1 cellular context compared by ENCODE assay signal in the genomic region with DNA sequence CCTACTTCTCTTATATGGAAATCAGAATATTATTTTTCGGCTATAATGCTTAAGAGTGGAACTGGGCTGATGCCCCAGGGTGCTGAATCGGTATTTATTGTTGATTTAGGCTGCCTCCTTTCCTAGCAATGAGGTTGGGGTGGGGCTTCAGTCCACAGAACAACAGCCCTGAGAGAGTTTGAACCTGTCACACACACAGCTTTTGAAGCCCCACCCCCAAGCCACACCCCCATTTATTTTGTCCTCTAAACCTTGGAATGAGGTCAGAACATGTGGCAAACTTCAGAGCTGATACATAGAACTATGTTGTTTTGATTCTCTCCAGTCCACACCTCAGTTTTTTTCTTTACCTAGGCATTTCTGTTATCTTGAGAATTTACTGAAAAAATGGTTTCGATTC.
TF ChIP-seq lines count a peak whose summit lies in the region.

No MANE protein-coding gene starts in this region.

TF ChIP-seq in K562, 482 proteins besides CTCF, POLR2A, EP300 and RAD21:
- TF ChIP-seq RNF2 (IDR thresholded peaks at IDR 0.05) (no peak), STAG1 (CRISPR knock-in tag; IDR thresholded peaks at IDR 0.05; ENCODE audit: borderline replicate concordance) (no peak), EWSR1 (IDR thresholded peaks at IDR 0.05; ENCODE audit: borderline replicate concordance, low read depth, partially characterized antibody) (no peak), NELFE (IDR thresholded peaks at IDR 0.05; ENCODE audit: insufficient read depth, insufficient read length) (no peak), JUN (IDR thresholded peaks at IDR 0.05; ENCODE audit: borderline replicate concordance, low read depth, low read length) (no peak), JUN (CRISPR knock-in tag; IDR thresholded peaks at IDR 0.05; ENCODE audit: borderline replicate concordance) (no peak), RBM14 (IDR thresholded peaks at IDR 0.05; ENCODE audit: borderline replicate concordance, insufficient read depth, low read depth, low read length) (no peak), SRF (CRISPR knock-in tag; IDR thresholded peaks at IDR 0.05) (no peak), TBL1XR1 (IDR thresholded peaks at IDR 0.05; ENCODE audit: low read length in 2 of 2) (no peak), HDGF (IDR thresholded peaks at IDR 0.05) (no peak), ZNF384 (IDR thresholded peaks at IDR 0.05; ENCODE audit: low read depth, low read length) (no peak), CBX8 (IDR thresholded peaks at IDR 0.05; ENCODE audit: borderline replicate concordance, extremely low read depth, low read depth, low read length, poor library complexity, severe bottlenecking) (no peak), ZNF584 (CRISPR knock-in tag; IDR thresholded peaks at IDR 0.05; ENCODE audit: low read depth) (no peak), ZNF174 (CRISPR knock-in tag; IDR thresholded peaks at IDR 0.05) (no peak), ESRRB (CRISPR knock-in tag; IDR thresholded peaks at IDR 0.05; ENCODE audit: borderline replicate concordance) (no peak), SNRNP70 (optimal IDR thresholded peaks at IDR 0.05; ENCODE audit: low read depth, low read length) (no peak), CEBPG (CRISPR knock-in tag; IDR thresholded peaks at IDR 0.05) (no peak), CEBPG (tag; conservative IDR thresholded peaks at IDR 0.05 in 1 of 2, IDR thresholded peaks at IDR 0.05 in 1 of 2) (no peak), GTF2E2 (tag; IDR thresholded peaks at IDR 0.05) (no peak)
- TF ChIP-seq, protein P1, sequence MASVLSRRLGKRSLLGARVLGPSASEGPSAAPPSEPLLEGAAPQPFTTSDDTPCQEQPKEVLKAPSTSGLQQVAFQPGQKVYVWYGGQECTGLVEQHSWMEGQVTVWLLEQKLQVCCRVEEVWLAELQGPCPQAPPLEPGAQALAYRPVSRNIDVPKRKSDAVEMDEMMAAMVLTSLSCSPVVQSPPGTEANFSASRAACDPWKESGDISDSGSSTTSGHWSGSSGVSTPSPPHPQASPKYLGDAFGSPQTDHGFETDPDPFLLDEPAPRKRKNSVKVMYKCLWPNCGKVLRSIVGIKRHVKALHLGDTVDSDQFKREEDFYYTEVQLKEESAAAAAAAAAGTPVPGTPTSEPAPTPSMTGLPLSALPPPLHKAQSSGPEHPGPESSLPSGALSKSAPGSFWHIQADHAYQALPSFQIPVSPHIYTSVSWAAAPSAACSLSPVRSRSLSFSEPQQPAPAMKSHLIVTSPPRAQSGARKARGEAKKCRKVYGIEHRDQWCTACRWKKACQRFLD (CRISPR knock-in tag; IDR thresholded peaks at IDR 0.05), result no peak
- TF ChIP-seq, protein P2, sequence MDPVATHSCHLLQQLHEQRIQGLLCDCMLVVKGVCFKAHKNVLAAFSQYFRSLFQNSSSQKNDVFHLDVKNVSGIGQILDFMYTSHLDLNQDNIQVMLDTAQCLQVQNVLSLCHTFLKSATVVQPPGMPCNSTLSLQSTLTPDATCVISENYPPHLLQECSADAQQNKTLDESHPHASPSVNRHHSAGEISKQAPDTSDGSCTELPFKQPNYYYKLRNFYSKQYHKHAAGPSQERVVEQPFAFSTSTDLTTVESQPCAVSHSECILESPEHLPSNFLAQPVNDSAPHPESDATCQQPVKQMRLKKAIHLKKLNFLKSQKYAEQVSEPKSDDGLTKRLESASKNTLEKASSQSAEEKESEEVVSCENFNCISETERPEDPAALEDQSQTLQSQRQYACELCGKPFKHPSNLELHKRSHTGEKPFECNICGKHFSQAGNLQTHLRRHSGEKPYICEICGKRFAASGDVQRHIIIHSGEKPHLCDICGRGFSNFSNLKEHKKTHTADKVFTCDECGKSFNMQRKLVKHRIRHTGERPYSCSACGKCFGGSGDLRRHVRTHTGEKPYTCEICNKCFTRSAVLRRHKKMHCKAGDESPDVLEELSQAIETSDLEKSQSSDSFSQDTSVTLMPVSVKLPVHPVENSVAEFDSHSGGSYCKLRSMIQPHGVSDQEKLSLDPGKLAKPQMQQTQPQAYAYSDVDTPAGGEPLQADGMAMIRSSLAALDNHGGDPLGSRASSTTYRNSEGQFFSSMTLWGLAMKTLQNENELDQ (CRISPR knock-in tag; IDR thresholded peaks at IDR 0.05; ENCODE audit: borderline replicate concordance), result no peak
